Comparison of ENCODE assay signal across 14 cellular contexts in genomic region chr9:128144239-128145181, GRCh38. TPM values are rescaled to one million over a fixed set of nuclear protein-coding genes. Genes with fewer than 3 reads are reported as not detected.
DNase-seq lines count a peak whose midpoint lies in the region; ATAC-seq and TF ChIP-seq lines count a peak whose summit lies in the region.
"Had no signal": no experiment of that assay in that cellular context is flagged by ENCODE, and none has a peak within 500 bp of the region (broad histone marks: within the 10 kb centered on the region; RNA-seq: fewer than 3 reads in every experiment).

No MANE protein-coding gene starts in this region.

- H4K20me1 ChIP-seq in PC-3 (ENCODE audit: low read length) = no peaks in the 10 kb centered on the region

- H3K4me1 Mint-ChIP-seq in Calu3 (ENCODE audit: low read depth, unreplicated experiment) = peaks cover 35% of the 10 kb centered on the region
- peaks cover 6% of the 10 kb centered on the region for H3K4me1 Mint-ChIP-seq in glutamatergic neuron (ENCODE audit: low read depth, unreplicated experiment)

- CTCF ChIA-PET in Calu3 (lab: Charles Lee) (no interaction called here), PC-3 (lab: Charles Lee) (no interaction called here)

- H3K4me2 ChIP-seq in PC-3 (ENCODE audit: low read length) = peak overlapping the region; percentile 75

- H3K27me3 Mint-ChIP-seq in Calu3 (ENCODE audit: unreplicated experiment) (no peaks in the 10 kb centered on the region), glutamatergic neuron (ENCODE audit: unreplicated experiment) (peaks cover 5% of the 10 kb centered on the region)

- H3K27ac Mint-ChIP-seq in Calu3 (ENCODE audit: unreplicated experiment) = peak overlapping the region; percentile 95
- no peak overlapping the region for H3K27ac Mint-ChIP-seq in glutamatergic neuron (ENCODE audit: unreplicated experiment)

- no peaks in the 10 kb centered on the region for H3F3A ChIP-seq in PC-3 (ENCODE audit: low read length, unreplicated experiment)

- peak overlapping the region; percentile 99 for H3K27ac ChIP-seq in PC-3 (ENCODE audit: low read length)
- H3K27ac ChIP-seq in lower lobe of right lung = no peak overlapping the region
- H3K27ac ChIP-seq in colonic mucosa = no peak overlapping the region

- no peak overlapping the region for H3K4me3 Mint-ChIP-seq in Calu3 (ENCODE audit: low read depth, unreplicated experiment)
- no peak overlapping the region for H3K4me3 Mint-ChIP-seq in glutamatergic neuron (ENCODE audit: unreplicated experiment)

- H3K9me3 Mint-ChIP-seq in Calu3 (ENCODE audit: low read depth, unreplicated experiment) = no peaks in the 10 kb centered on the region
- peaks cover 14% of the 10 kb centered on the region for H3K9me3 Mint-ChIP-seq in glutamatergic neuron (ENCODE audit: unreplicated experiment)

- H3K36me3 Mint-ChIP-seq in Calu3 (ENCODE audit: insufficient read depth, unreplicated experiment) = peaks cover 29% of the 10 kb centered on the region
- H3K36me3 Mint-ChIP-seq in glutamatergic neuron (ENCODE audit: unreplicated experiment) = no peaks in the 10 kb centered on the region

- H2AFZ ChIP-seq in PC-3 (ENCODE audit: low read length) = no peak overlapping the region

- H3K9me3 ChIP-seq in PC-3 (ENCODE audit: low read length) = no peaks in the 10 kb centered on the region
- no peaks in the 10 kb centered on the region for H3K9me3 ChIP-seq in lower lobe of right lung
- no peaks in the 10 kb centered on the region for H3K9me3 ChIP-seq in colonic mucosa
- H3K9me3 ChIP-seq: Caco-2 had no signal

- no peaks in the 10 kb centered on the region for H3K79me2 ChIP-seq in PC-3 (ENCODE audit: low read length)

- POLR2A ChIA-PET in PC-3 (lab: Charles Lee; ENCODE audit: unreplicated experiment) = interaction anchor here (0.6 kb wide), 1 partner anchor 14 kb away, joined by 3 read pairs; no protein-coding TSS in a partner anchor

- BruUV-seq in Calu3 (replicated peaks; lab: Mats Ljungman, UMichigan) (no TSS peak), PC-3 (replicated peaks; lab: Mats Ljungman, UMichigan) (no TSS peak)

- H3K36me3 ChIP-seq in PC-3 (ENCODE audit: low read depth, low read length) = no peaks in the 10 kb centered on the region
- no peaks in the 10 kb centered on the region for H3K36me3 ChIP-seq in lower lobe of right lung
- no peaks in the 10 kb centered on the region for H3K36me3 ChIP-seq in colonic mucosa

- intact Hi-C loops in Calu3 (cut with micrococcal nuclease; ENCODE audit: unreplicated experiment) = no loop called here
- intact Hi-C loops in PC-3 (cut with micrococcal nuclease) = no loop called here
- intact Hi-C loops in lower lobe of right lung (cut with DNase I) = no loop called here
- intact Hi-C loops in colonic mucosa (cut with DNase I) = no loop called here

- H3K4me3 ChIP-seq in PC-3 (ENCODE audit: low read length) (no peak overlapping the region), lower lobe of right lung (no peak overlapping the region), colonic mucosa (no peak overlapping the region)

- H3K9me2 ChIP-seq in PC-3 (replicated peaks; ENCODE audit: low read length) = no peaks in the 10 kb centered on the region

- H3K4me1 ChIP-seq in PC-3 (ENCODE audit: insufficient read depth, low read length) (peaks cover 58% of the 10 kb centered on the region), lower lobe of right lung (peaks cover 12% of the 10 kb centered on the region), colonic mucosa (peaks cover 9% of the 10 kb centered on the region)

- TF ChIP-seq CTCF in Calu3 (IDR thresholded peaks at IDR 0.05; ENCODE audit: unreplicated experiment) (no peak), PC-3 (conservative IDR thresholded peaks at IDR 0.05; ENCODE audit: low read depth, low read length) (no peak), glutamatergic neuron (IDR thresholded peaks at IDR 0.05; ENCODE audit: partially characterized antibody, unreplicated experiment) (no peak), lower lobe of right lung (IDR thresholded peaks at IDR 0.05) (no peak), colonic mucosa (IDR thresholded peaks at IDR 0.05) (no peak)

- ATAC-seq in PC-3 (no peak), lower lobe of right lung (no peak)

- DNase-seq in Calu3 = no peak
- no peak for DNase-seq in PC-3
- DNase-seq in glutamatergic neuron = peak; percentile 8
- DNase-seq in lower lobe of right lung = peak; percentile 28
- no peak for DNase-seq in RKO (ENCODE audit: low spot score)
- DNase-seq in HuH-7.5 (ENCODE audit: low spot score) = no peak
- no peak for DNase-seq in NCI-H2081 treated with DMSO at 0.1 percent for 48 hours (lab: John Stamatoyannopoulos, UW)
- DNase-seq in colonic mucosa = no peak
- DNase-seq: Caco-2, DMS53, NCI-H1436 treated with DMSO at 0.1 percent for 48 hours, NCI-H226, SIG-M5 had no signal

- H3K27me3 ChIP-seq in PC-3 (ENCODE audit: low read length) (no peaks in the 10 kb centered on the region), lower lobe of right lung (ENCODE audit: low read depth) (no peaks in the 10 kb centered on the region), colonic mucosa (no peaks in the 10 kb centered on the region)

- H3K9ac ChIP-seq in PC-3 (ENCODE audit: low read length) = peak overlapping the region; percentile 83
- H3K9ac ChIP-seq in colonic mucosa (ENCODE audit: low read depth in 2 of 2, low read length in 2 of 2) = peak overlapping the region in 1 of 2 donors; percentile 40

RNA-seq across cellular contexts. Expression of gene LCN2, which starts 4.7 kb away (rescaled TPM):
- total RNA-seq in Calu3 (2022) = 2,733 and 4,208 TPM in 2 replicates
- total RNA-seq in PC-3 (2014; rRNA removed) = 153 and 154 TPM in 2 replicates
- total RNA-seq in glutamatergic neuron (ENCODE audit: unreplicated experiment) = not detected
- total RNA-seq in lower lobe of right lung = 83.4 TPM
- total RNA-seq in colonic mucosa = 100 to 1,000 TPM; 162 to 374 TPM
- total RNA-seq: A673, Caco-2 had no signal

RNA-seq across cellular contexts. Expression of gene BBLN, which starts 15.6 kb away (rescaled TPM):
- total RNA-seq in Calu3 (2022) (77.6 and 82.3 TPM in 2 replicates), PC-3 (2014; rRNA removed) (158 and 171 TPM in 2 replicates), glutamatergic neuron (ENCODE audit: unreplicated experiment) (147 TPM), lower lobe of right lung (47.9 TPM), colonic mucosa (10 to 100 TPM; 47.5 to 53.0 TPM)

RNA-seq across cellular contexts. Expression of gene PTGES2, which starts 17.0 kb away (rescaled TPM):
- total RNA-seq in Calu3 (2022) = 121 and 137 TPM in 2 replicates
- total RNA-seq in PC-3 (2014; rRNA removed) = 250 and 258 TPM in 2 replicates
- total RNA-seq in glutamatergic neuron (ENCODE audit: unreplicated experiment) = 85.1 TPM
- total RNA-seq in lower lobe of right lung = 30.6 TPM
- total RNA-seq in colonic mucosa = 100 to 1,000 TPM in 1 of 2 donors, 10 to 100 TPM in 1; 93.7 to 142 TPM

RNA-seq across cellular contexts. Expression of gene CIZ1, which starts 46.9 kb away (rescaled TPM):
- 85.8 and 93.7 TPM in 2 replicates for total RNA-seq in Calu3 (2022)
- total RNA-seq in PC-3 (2014; rRNA removed) = 46.1 and 67.7 TPM in 2 replicates
- 174 TPM for total RNA-seq in glutamatergic neuron (ENCODE audit: unreplicated experiment)
- total RNA-seq in lower lobe of right lung = 98.5 TPM
- 10 to 100 TPM; 97.5 to 97.7 TPM for total RNA-seq in colonic mucosa

RNA-seq across cellular contexts. Expression of gene DNM1, which starts 58.7 kb away (rescaled TPM):
- 30.8 and 40.0 TPM in 2 replicates for total RNA-seq in Calu3 (2022)
- total RNA-seq in PC-3 (2014; rRNA removed) = 24.1 and 36.4 TPM in 2 replicates
- total RNA-seq in glutamatergic neuron (ENCODE audit: unreplicated experiment) = 276 TPM
- 8.8 TPM for total RNA-seq in lower lobe of right lung
- total RNA-seq in colonic mucosa = 1 to 10 TPM; 2.5 to 6.8 TPM

Comparison
In these comparisons a context has a peak if more than half of its experiments do, and no peak if none do; other contexts are left out.
1. DNase-seq: peak in glutamatergic neuron (single experiment) and lower lobe of right lung (single experiment); none in Calu3 (single experiment), PC-3 (single experiment), RKO (single experiment), HuH-7.5 (single experiment), NCI-H2081 treated with DMSO at 0.1 percent for 48 hours (single experiment) and colonic mucosa (single experiment).
2. RNA of gene LCN2, which starts 4.7 kb away (total RNA-seq): 2,733 to 4,208 TPM in Calu3, 162 to 374 TPM in colonic mucosa, 153 to 154 TPM in PC-3 and 83.4 TPM in lower lobe of right lung (single experiment); not detected in glutamatergic neuron (single experiment); every median in the first group is over 10 times any median in the second.